ENCODE assay signal across 31 cellular contexts in the genomic region with DNA sequence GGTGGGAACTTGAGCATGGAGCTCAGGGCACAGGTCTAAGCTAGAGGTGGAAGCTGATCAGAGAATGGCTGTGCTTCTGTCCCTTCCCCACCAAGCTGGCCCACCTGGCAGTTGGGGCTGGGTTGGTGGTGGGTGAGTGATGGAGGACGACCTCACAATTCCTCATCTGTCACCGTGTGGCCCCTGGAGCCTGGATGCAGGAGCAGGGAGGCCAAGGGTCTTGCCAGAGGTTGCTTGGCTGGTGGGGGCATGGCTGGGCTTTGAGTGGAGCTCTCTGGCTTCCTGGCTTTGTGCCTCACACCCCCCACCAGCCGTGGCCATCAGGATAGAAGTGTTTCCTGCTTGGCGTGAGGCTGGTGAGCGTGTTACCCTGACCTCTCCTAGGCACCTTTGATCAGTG. TPM values are rescaled to one million over a fixed set of nuclear protein-coding genes. Genes with fewer than 3 reads are reported as not detected.
"Had no signal": no experiment of that assay in that cellular context is flagged by ENCODE, and none has a peak within 500 bp of the region (broad histone marks: within the 10 kb centered on the region; RNA-seq: fewer than 3 reads in every experiment).

No MANE protein-coding gene starts in this region.

- H3K36me3 ChIP-seq: adrenal gland, ascending aorta, cardiac muscle cell, gastrocnemius medialis, right atrium auricular region, thyroid gland, upper lobe of left lung, vagina had no signal

- H3K9ac ChIP-seq: parathyroid adenoma had no signal

- H3K4me1 ChIP-seq: adrenal gland, ascending aorta, gastrocnemius medialis, thyroid gland, upper lobe of left lung had no signal

- FAIRE-seq: islet of Langerhans had no signal

- H3K9me3 ChIP-seq: adrenal gland, ascending aorta, gastrocnemius medialis, right atrium auricular region, thyroid gland, upper lobe of left lung, vagina had no signal

- H3K27ac Mint-ChIP-seq: activated naive CD8-positive, alpha-beta T cell treated with anti-CD3 and anti-CD28 coated beads for 36 hours; brain had no signal

- H3K27me3 ChIP-seq: adrenal gland, ascending aorta, cardiac muscle cell, dorsolateral prefrontal cortex, gastrocnemius medialis, right atrium auricular region, thyroid gland, upper lobe of left lung, vagina had no signal

- H3K9me3 Mint-ChIP-seq: activated naive CD8-positive, alpha-beta T cell treated with anti-CD3 and anti-CD28 coated beads for 36 hours; brain; stimulated activated effector memory CD8-positive, alpha-beta T cell treated with anti-CD3 and anti-CD28 coated beads, Interleukin-12 subunit alpha, Interleukin-12 subunit beta, amount 100 ng/mL, for 72 hours; stimulated activated naive CD8-positive, alpha-beta T cell treated with anti-CD3 and anti-CD28 coated beads, Interleukin-15, amount 100 ng/mL, for 72 hours had no signal

- H3K36me3 Mint-ChIP-seq: activated naive CD8-positive, alpha-beta T cell treated with anti-CD3 and anti-CD28 coated beads for 36 hours; brain; stimulated activated effector memory CD8-positive, alpha-beta T cell treated with anti-CD3 and anti-CD28 coated beads, Interleukin-12 subunit alpha, Interleukin-12 subunit beta, amount 100 ng/mL, for 72 hours had no signal

- H3K79me2 ChIP-seq: parathyroid adenoma had no signal

- H2AFZ ChIP-seq: parathyroid adenoma had no signal

- H3K27me3 Mint-ChIP-seq: activated naive CD8-positive, alpha-beta T cell treated with anti-CD3 and anti-CD28 coated beads for 36 hours; brain; stimulated activated naive CD8-positive, alpha-beta T cell treated with anti-CD3 and anti-CD28 coated beads, Interleukin-15, amount 100 ng/mL, for 72 hours had no signal

- H3K27ac ChIP-seq: adrenal gland, ascending aorta, cardiac muscle cell, coronary artery, dorsolateral prefrontal cortex, gastrocnemius medialis, parathyroid adenoma, right atrium auricular region, thyroid gland, upper lobe of left lung, vagina had no signal

- ATAC-seq: activated CD4-positive, CD25-positive, alpha-beta regulatory T cell treated with anti-CD3 and anti-CD28 coated beads, Interleukin-2, amount 50 U/mL, for 24 hours; gastrocnemius medialis; stimulated activated effector memory CD8-positive, alpha-beta T cell treated with anti-CD3 and anti-CD28 coated beads, Interleukin-12 subunit alpha, Interleukin-12 subunit beta, amount 100 ng/mL, for 72 hours; stimulated activated naive CD8-positive, alpha-beta T cell treated with anti-CD3 and anti-CD28 coated beads, Interleukin-15, amount 100 ng/mL, for 72 hours had no signal

- H3K4me1 Mint-ChIP-seq: stimulated activated effector memory CD8-positive, alpha-beta T cell treated with anti-CD3 and anti-CD28 coated beads, Interleukin-12 subunit alpha, Interleukin-12 subunit beta, amount 100 ng/mL, for 72 hours had no signal

- H3K4me3 ChIP-seq: adrenal gland, ascending aorta, cardiac muscle cell, coronary artery, dorsolateral prefrontal cortex, gastrocnemius medialis, right atrium auricular region, thyroid gland, upper lobe of left lung, vagina had no signal

- H3K4me3 Mint-ChIP-seq: activated naive CD8-positive, alpha-beta T cell treated with anti-CD3 and anti-CD28 coated beads for 36 hours; brain; stimulated activated effector memory CD8-positive, alpha-beta T cell treated with anti-CD3 and anti-CD28 coated beads, Interleukin-12 subunit alpha, Interleukin-12 subunit beta, amount 100 ng/mL, for 72 hours; stimulated activated naive CD8-positive, alpha-beta T cell treated with anti-CD3 and anti-CD28 coated beads, Interleukin-15, amount 100 ng/mL, for 72 hours had no signal

- DNase-seq: activated CD4-positive, alpha-beta T cell treated with anti-CD3 and anti-CD28 coated beads for 48 hours; activated CD4-positive, alpha-beta T cell treated with anti-CD3 and anti-CD28 coated beads, Interleukin-2, amount 50 U/mL, for 48 hours; activated CD8-positive, alpha-beta memory T cell treated with anti-CD3 and anti-CD28 coated beads for 24 hours; activated effector memory CD4-positive, alpha-beta T cell treated with Interleukin-2 at 50 U/mL for 16 hours; activated naive CD4-positive, alpha-beta T cell treated with Interleukin-2 at 50 U/mL for 16 hours; activated naive CD8-positive, alpha-beta T cell treated with anti-CD3 and anti-CD28 coated beads for 36 hours; adrenal gland; cerebellar nuclear complex; effector memory CD4-positive, alpha-beta T cell; erythroblast; gastrocnemius medialis; glutamatergic neuron; mammary epithelial cell; nucleus accumbens; stimulated activated CD4-positive, alpha-beta T cell treated with anti-CD3 and anti-CD28 coated beads, Interleukin-12 subunit alpha, Interleukin-12 subunit beta, amount 100 ng/mL, for 4 hours; stimulated activated CD4-positive, alpha-beta T cell treated with anti-CD3 and anti-CD28 coated beads, Interleukin-4, amount 100 ng/mL, for 1 hour; stimulated activated naive CD8-positive, alpha-beta T cell treated with anti-CD3 and anti-CD28 coated beads, Interleukin-15, amount 100 ng/mL, for 72 hours; thyroid gland; upper lobe of left lung had no signal

RNA-seq across cellular contexts. Expression of a gene that starts 36.0 kb away (rescaled TPM):
- total RNA-seq: T-helper 1 cell treated with Interleukin-12 subunit alpha and Interleukin-12 subunit beta and Interleukin-4 antibody, amounts not matched to agents 30 ng/mL and 1 ng/mL, for 36 hours had no signal
